In genomic region chr20:32572271-32572968, GRCh38 we compare ENCODE assay signal across 16 cellular contexts.
"Had no signal": no experiment of that assay in that cellular context is flagged by ENCODE, and none has a peak within 500 bp of the region (broad histone marks: within the 10 kb centered on the region; RNA-seq: fewer than 3 reads in every experiment).

No MANE protein-coding gene starts in this region.

- H3K9ac ChIP-seq: neural progenitor cell, parathyroid adenoma had no signal

- DNase-seq: activated CD4-positive, alpha-beta T cell treated with anti-CD3 and anti-CD28 coated beads, Interleukin-2, amount 50 U/mL, for 48 hours; activated CD4-positive, CD25-positive, alpha-beta regulatory T cell treated with anti-CD3 and anti-CD28 coated beads, Interleukin-2, amount 50 U/mL, for 72 hours; activated effector memory CD4-positive, alpha-beta T cell treated with Interleukin-2 at 50 U/mL for 16 hours; aorta; islet precursor cell; mammary epithelial cell; stimulated activated CD4-positive, alpha-beta T cell treated with anti-CD3 and anti-CD28 coated beads, Interleukin-1b, Interleukin-23, amount 100 ng/mL, for 48 hours; T-helper 9 cell; tibial artery had no signal

- H3K27me3 ChIP-seq: breast epithelium, neural progenitor cell had no signal

- H3K36me3 ChIP-seq: breast epithelium, neural progenitor cell, tibial artery had no signal

- H3K4me3 ChIP-seq: breast epithelium, neural progenitor cell, SK-N-MC, tibial artery had no signal

- H3K27ac ChIP-seq: breast epithelium, neural progenitor cell, parathyroid adenoma, SK-N-MC, tibial artery had no signal

- H3K27ac Mint-ChIP-seq: neural progenitor cell had no signal

- H3K36me3 Mint-ChIP-seq: neural progenitor cell had no signal

- H3K4me1 ChIP-seq: breast epithelium, parathyroid adenoma, tibial artery had no signal

- H3K4me3 Mint-ChIP-seq: neural progenitor cell had no signal

- H3K9me3 Mint-ChIP-seq: neural progenitor cell had no signal

- ATAC-seq: left lobe of liver had no signal

- H3K9me3 ChIP-seq: breast epithelium, tibial artery had no signal

- FAIRE-seq: endometrium, urothelium cell line had no signal

- H2AFZ ChIP-seq: neural progenitor cell, parathyroid adenoma had no signal

- H3K4me2 ChIP-seq: neural progenitor cell had no signal
